In the genomic region with DNA sequence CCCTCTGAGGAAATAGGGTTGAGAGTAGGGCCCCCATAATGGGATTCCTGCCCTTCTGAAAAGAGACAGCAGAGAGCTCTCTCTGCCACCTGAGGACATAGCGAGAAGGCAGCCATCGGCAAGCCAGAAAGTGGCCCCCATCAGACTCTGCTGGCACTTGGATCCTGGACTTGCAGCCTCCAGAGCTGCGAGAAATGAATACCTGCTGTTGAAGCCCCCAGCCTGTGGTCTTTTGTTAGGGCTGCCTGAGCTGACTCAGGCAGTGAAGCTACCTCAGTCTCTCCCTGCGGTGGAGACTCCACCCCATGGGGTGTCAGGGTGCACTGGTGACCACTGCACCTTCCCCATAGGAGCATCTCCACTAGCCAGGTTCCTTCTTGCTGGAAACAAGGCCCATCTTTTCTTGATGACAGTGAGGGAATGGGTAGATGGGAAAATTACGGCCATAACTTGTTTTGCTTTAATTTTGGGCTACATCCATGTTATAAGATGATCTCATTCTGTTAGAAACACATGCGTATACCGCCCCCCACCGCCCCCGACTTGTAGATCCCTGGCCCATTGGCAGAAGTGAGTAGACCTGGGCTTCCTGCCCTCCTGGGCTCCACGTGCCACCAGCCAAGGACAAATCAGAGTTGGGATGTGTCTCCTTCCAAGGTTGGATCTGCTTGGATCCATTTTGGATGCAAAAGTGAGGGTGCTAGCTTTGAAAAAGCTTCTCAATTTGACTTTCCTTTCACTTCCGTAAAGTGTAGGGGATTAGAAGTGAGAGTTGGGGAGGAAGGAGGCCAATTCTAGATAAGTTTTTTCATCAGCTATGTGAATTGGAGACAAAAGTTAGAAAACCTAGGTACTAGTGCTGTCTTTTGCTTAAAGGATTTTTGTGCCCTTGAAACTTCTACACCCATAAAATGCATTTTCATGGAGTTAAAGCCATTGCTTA, we compare ENCODE assay signal across 11 cellular contexts. TPM values are rescaled to one million over a fixed set of nuclear protein-coding genes. Genes with fewer than 3 reads are reported as not detected.
DNase-seq lines count a peak whose midpoint lies in the region; ATAC-seq and TF ChIP-seq lines count a peak whose summit lies in the region.
"Had no signal": no experiment of that assay in that cellular context is flagged by ENCODE, and none has a peak within 500 bp of the region (broad histone marks: within the 10 kb centered on the region; RNA-seq: fewer than 3 reads in every experiment).

No MANE protein-coding gene starts in this region.

- no peak for TF ChIP-seq POLR2A in gastrocnemius medialis (IDR thresholded peaks at IDR 0.05)

- H3K4me2 ChIP-seq in OCI-LY3 (ENCODE audit: low read length) = peak overlapping the region; percentile 49

- H3K27ac ChIP-seq in OCI-LY3 (ENCODE audit: low read length) = peak overlapping the region; percentile 42; the same call in 1 of the 2 replicates
- H3K27ac ChIP-seq in gastrocnemius medialis = peak overlapping the region in 3 of 4 donors; percentile 61 to 88 (median 76)
- no peak overlapping the region for H3K27ac ChIP-seq in foreskin keratinocyte
- H3K27ac ChIP-seq in endodermal cell (ENCODE audit: low read depth, low read length) = no peak overlapping the region
- H3K27ac ChIP-seq: esophagus muscularis mucosa had no signal

- H3K27me3 Mint-ChIP-seq in activated naive CD8-positive, alpha-beta T cell treated with anti-CD3 and anti-CD28 coated beads, Interleukin-2, amount 10 ng/mL, durations not matched to agents 7 days and 5 days = no peaks in the 10 kb centered on the region
- no peaks in the 10 kb centered on the region for H3K27me3 Mint-ChIP-seq in endodermal cell (ENCODE audit: insufficient read depth)

- peaks cover 22% of the 10 kb centered on the region for H3K36me3 Mint-ChIP-seq in activated naive CD8-positive, alpha-beta T cell treated with anti-CD3 and anti-CD28 coated beads, Interleukin-2, amount 10 ng/mL, durations not matched to agents 7 days and 5 days
- H3K36me3 Mint-ChIP-seq in endodermal cell (ENCODE audit: low read depth) = no peaks in the 10 kb centered on the region

- peaks cover 28% of the 10 kb centered on the region for H3K79me2 ChIP-seq in OCI-LY3 (ENCODE audit: low read length)

- no peaks in the 10 kb centered on the region for H3K9me3 ChIP-seq in OCI-LY3 (ENCODE audit: insufficient read depth, low read length)
- no peaks in the 10 kb centered on the region for H3K9me3 ChIP-seq in gastrocnemius medialis
- no peaks in the 10 kb centered on the region for H3K9me3 ChIP-seq in endodermal cell (ENCODE audit: control insufficient read depth, low read length)
- H3K9me3 ChIP-seq: esophagus muscularis mucosa had no signal

- no peaks in the 10 kb centered on the region for H3K36me3 ChIP-seq in OCI-LY3 (replicated peaks; ENCODE audit: low read depth, low read length)
- no peaks in the 10 kb centered on the region for H3K36me3 ChIP-seq in gastrocnemius medialis
- peaks cover 5% of the 10 kb centered on the region for H3K36me3 ChIP-seq in endodermal cell (ENCODE audit: control insufficient read depth, insufficient read depth, low read length)

- peak overlapping the region; percentile 90 for H3K27ac Mint-ChIP-seq in activated naive CD8-positive, alpha-beta T cell treated with anti-CD3 and anti-CD28 coated beads, Interleukin-2, amount 10 ng/mL, durations not matched to agents 7 days and 5 days
- no peak overlapping the region for H3K27ac Mint-ChIP-seq in endodermal cell

- H3K27me3 ChIP-seq in OCI-LY3 (ENCODE audit: low read depth, low read length) = no peaks in the 10 kb centered on the region
- no peaks in the 10 kb centered on the region for H3K27me3 ChIP-seq in gastrocnemius medialis
- H3K27me3 ChIP-seq in foreskin keratinocyte = no peaks in the 10 kb centered on the region
- H3K27me3 ChIP-seq in endodermal cell (ENCODE audit: control insufficient read depth, insufficient read depth, low read length, poor library complexity, severe bottlenecking) = no peaks in the 10 kb centered on the region
- H3K27me3 ChIP-seq: esophagus muscularis mucosa had no signal

- H3K4me1 ChIP-seq in OCI-LY3 (ENCODE audit: low read length) (peaks cover 41% of the 10 kb centered on the region), gastrocnemius medialis (peaks cover 35 to 58% of the 10 kb centered on the region in 2 donors), foreskin keratinocyte (peaks cover 22% of the 10 kb centered on the region), endodermal cell (ENCODE audit: control insufficient read depth, insufficient read depth, low read length) (no peaks in the 10 kb centered on the region)

- H3K4me1 Mint-ChIP-seq in activated naive CD8-positive, alpha-beta T cell treated with anti-CD3 and anti-CD28 coated beads, Interleukin-2, amount 10 ng/mL, durations not matched to agents 7 days and 5 days = peaks cover 82% of the 10 kb centered on the region
- peaks cover 48% of the 10 kb centered on the region for H3K4me1 Mint-ChIP-seq in endodermal cell

- H4K20me1 ChIP-seq in OCI-LY3 (ENCODE audit: insufficient read depth, low read length) = peaks cover 56% of the 10 kb centered on the region

- in situ Hi-C loops in gastrocnemius medialis (cut with MboI; ENCODE audit: low sequenced_read_pairs in 4 of 4) = no loop called here

- no peaks in the 10 kb centered on the region for H3K9me3 Mint-ChIP-seq in activated naive CD8-positive, alpha-beta T cell treated with anti-CD3 and anti-CD28 coated beads, Interleukin-2, amount 10 ng/mL, durations not matched to agents 7 days and 5 days
- no peaks in the 10 kb centered on the region for H3K9me3 Mint-ChIP-seq in endodermal cell

- TF ChIP-seq CTCF in OCI-LY3 (IDR thresholded peaks at IDR 0.05; ENCODE audit: low read depth, low read length) (no peak), gastrocnemius medialis (IDR thresholded peaks at IDR 0.05 in 4 of 5, conservative IDR thresholded peaks at IDR 0.05 in 1 of 5) (no peak), foreskin keratinocyte (conservative IDR thresholded peaks at IDR 0.05) (no peak), endodermal cell (conservative IDR thresholded peaks at IDR 0.05) (no peak)

- ATAC-seq in activated naive CD8-positive, alpha-beta T cell treated with anti-CD3 and anti-CD28 coated beads, Interleukin-2, amount 10 ng/mL, durations not matched to agents 7 days and 5 days (ENCODE audit: low read depth) = no peak
- no peak for ATAC-seq in gastrocnemius medialis
- no peak for ATAC-seq in foreskin keratinocyte
- ATAC-seq in HG02610 (IDR thresholded peaks at IDR 0.05; ENCODE audit: unreplicated experiment) = no peak

- POLR2A ChIA-PET in activated naive CD8-positive, alpha-beta T cell treated with anti-CD3 and anti-CD28 coated beads, Interleukin-2, amount 10 ng/mL, durations not matched to agents 7 days and 5 days (lab: Charles Lee) = interaction anchor here (1.1 to 2.8 kb wide), 7 partner anchors 8 to 307 kb away, joined by 3 to 20 read pairs (median 7); no protein-coding TSS in a partner anchor

- peak; percentile 30 for DNase-seq in DMS53 (lab: John Stamatoyannopoulos, UW)
- no peak for DNase-seq in DMS53 treated with DMSO at 0.1 percent for 48 hours (lab: John Stamatoyannopoulos, UW; ENCODE audit: unreplicated experiment)
- DNase-seq in activated naive CD8-positive, alpha-beta T cell treated with anti-CD3 and anti-CD28 coated beads, Interleukin-2, amount 10 ng/mL, durations not matched to agents 7 days and 5 days = peak; percentile 60
- DNase-seq in gastrocnemius medialis = no peak
- DNase-seq in foreskin keratinocyte = no peak
- no peak for DNase-seq in endodermal cell
- DNase-seq: HCEC 1CT, NCI-H510A had no signal

- H3K4me3 Mint-ChIP-seq in activated naive CD8-positive, alpha-beta T cell treated with anti-CD3 and anti-CD28 coated beads, Interleukin-2, amount 10 ng/mL, durations not matched to agents 7 days and 5 days = peak overlapping the region; percentile 60
- H3K4me3 Mint-ChIP-seq in endodermal cell = no peak overlapping the region

- intact Hi-C loops in gastrocnemius medialis (cut with DNase I; ENCODE audit: low total_unique reads) = loop anchor here (5.0 kb wide), 1 partner anchor 125 kb away; no protein-coding TSS in a partner anchor

- no peak overlapping the region for H2AFZ ChIP-seq in OCI-LY3 (ENCODE audit: low read depth, low read length)

- 88 to 92% methylated on average over 8 to 11 of the region's 11 CpGs for WGBS in endodermal cell (ENCODE audit: insufficient coverage in 1 of 2, insufficient read length in 1 of 2), 2 experiments

- no peak overlapping the region for H3K9ac ChIP-seq in OCI-LY3 (ENCODE audit: low read length)
- H3K9ac ChIP-seq in endodermal cell (ENCODE audit: extremely low read depth, low read length, poor library complexity, severe bottlenecking) = no peak overlapping the region

- no peak overlapping the region for H3K4me3 ChIP-seq in OCI-LY3 (ENCODE audit: low read length)
- no peak overlapping the region for H3K4me3 ChIP-seq in gastrocnemius medialis
- H3K4me3 ChIP-seq in endodermal cell (ENCODE audit: low read length) = no peak overlapping the region
- H3K4me3 ChIP-seq: esophagus muscularis mucosa had no signal

RNA-seq across cellular contexts. Expression of a gene that starts 42.9 kb away (rescaled TPM):
- total RNA-seq in activated naive CD8-positive, alpha-beta T cell treated with anti-CD3 and anti-CD28 coated beads, Interleukin-2, amount 10 ng/mL, durations not matched to agents 7 days and 5 days = 10 to 100 TPM; 69.6 to 70.0 TPM
- total RNA-seq in gastrocnemius medialis (10 to 100 TPM; 46.7 to 86.1 (median 57.9) TPM), foreskin keratinocyte (46.0 and 66.3 TPM in 2 replicates), endodermal cell (10 to 100 TPM; 58.9 to 63.8 TPM)
- 32.0 and 44.1 TPM in 2 replicates for polyA plus RNA-seq in foreskin keratinocyte
- polyA plus RNA-seq in endodermal cell (2013, experiment 1 of 2) = 58.3 TPM
- 54.9 TPM for polyA plus RNA-seq in endodermal cell (2013, experiment 2 of 2)

Comparison
In these comparisons a context has a peak if more than half of its experiments do, and no peak if none do; other contexts are left out.
1. DNase-seq: peak in DMS53 (single experiment) and activated naive CD8-positive, alpha-beta T cell treated with anti-CD3 and anti-CD28 coated beads, Interleukin-2, amount 10 ng/mL, durations not matched to agents 7 days and 5 days (single experiment); none in DMS53 treated with DMSO at 0.1 percent for 48 hours (single experiment), gastrocnemius medialis (0 of 2), foreskin keratinocyte (0 of 2) and endodermal cell (single experiment).
2. H3K27ac ChIP-seq: peak in OCI-LY3 (single experiment) and gastrocnemius medialis (3 of 4); none in foreskin keratinocyte (single experiment) and endodermal cell (single experiment).